Comparison of ENCODE assay signal across 14 cellular contexts in genomic region chr6:114253431-114253830, GRCh38.
DNase-seq lines count a peak whose midpoint lies in the region; ATAC-seq and TF ChIP-seq lines count a peak whose summit lies in the region.
"Had no signal": no experiment of that assay in that cellular context is flagged by ENCODE, and none has a peak within 500 bp of the region (broad histone marks: within the 10 kb centered on the region; RNA-seq: fewer than 3 reads in every experiment).

No MANE protein-coding gene starts in this region.

- H3K9me2 ChIP-seq in SK-N-SH: no peaks in the 10 kb centered on the region
- no peaks in the 10 kb centered on the region for H3K9me2 ChIP-seq in GM23248 (ENCODE audit: insufficient read depth)

- no peak overlapping the region for H3K4me2 ChIP-seq in SK-N-SH
- H3K4me2 ChIP-seq in GM23248 (ENCODE audit: unreplicated experiment): no peak overlapping the region

- 20% methylated on average over 3 of the region's 3 CpGs for WGBS in SK-N-SH (ENCODE audit: low lambda C conversion rate)
- WGBS in GM23248 (ENCODE audit: low coverage in 1 of 2, low lambda C conversion rate in 2 of 2, missing lambda C conversion rate in 2 of 2), 2 experiments: 16 to 18% methylated on average over 3 of the region's 3 CpGs

- ATAC-seq in central memory CD8-positive, alpha-beta T cell (replicated peaks; ENCODE audit: extremely low read depth, poor library complexity, severe bottlenecking): no peak

- no peak for TF ChIP-seq RAD21 in SK-N-SH (IDR thresholded peaks at IDR 0.05; ENCODE audit: low read length)

- no peaks in the 10 kb centered on the region for H3K9me3 ChIP-seq in SK-N-SH
- H3K9me3 ChIP-seq in GM23248 (ENCODE audit: low read depth): no peaks in the 10 kb centered on the region

- H3K27ac Mint-ChIP-seq in central memory CD8-positive, alpha-beta T cell (ENCODE audit: low read depth): peak overlapping the region; percentile 5
- H3K27ac Mint-ChIP-seq in glutamatergic neuron (ENCODE audit: unreplicated experiment): peak overlapping the region; percentile 6
- H3K27ac Mint-ChIP-seq: B cell; CD4-positive, alpha-beta T cell had no signal

- H3K79me2 ChIP-seq in SK-N-SH (ENCODE audit: insufficient read depth) (no peaks in the 10 kb centered on the region), GM23248 (ENCODE audit: insufficient read depth) (no peaks in the 10 kb centered on the region)

- TF ChIP-seq CTCF in glutamatergic neuron (IDR thresholded peaks at IDR 0.05; ENCODE audit: partially characterized antibody, unreplicated experiment) (no peak), SK-N-SH (IDR thresholded peaks at IDR 0.05) (no peak)

- H3F3A ChIP-seq in SK-N-SH (replicated peaks; ENCODE audit: insufficient read depth): no peaks in the 10 kb centered on the region
- no peaks in the 10 kb centered on the region for H3F3A ChIP-seq in GM23248 (ENCODE audit: insufficient read depth)

- H3K4me1 ChIP-seq in SK-N-SH (ENCODE audit: control insufficient read depth in 1 of 2, insufficient read depth in 2 of 2, low read depth in 1 of 2, low read length in 1 of 2) (no peaks in the 10 kb centered on the region), GM23248 (ENCODE audit: insufficient read depth) (no peaks in the 10 kb centered on the region)

- POLR2A ChIA-PET in SK-N-SH (lab: Yijun Ruan, JAX): no interaction called here

- TF ChIP-seq EP300 in SK-N-SH (IDR thresholded peaks at IDR 0.05; ENCODE audit: borderline replicate concordance in 1 of 2, low read depth in 1 of 2, low read length in 1 of 2): no peak

- H3K36me3 Mint-ChIP-seq in central memory CD8-positive, alpha-beta T cell (ENCODE audit: insufficient read depth): no peaks in the 10 kb centered on the region
- H3K36me3 Mint-ChIP-seq in glutamatergic neuron (ENCODE audit: unreplicated experiment): peaks cover 10% of the 10 kb centered on the region

- H3K9me3 Mint-ChIP-seq in central memory CD8-positive, alpha-beta T cell: peaks cover 10% of the 10 kb centered on the region
- H3K9me3 Mint-ChIP-seq in glutamatergic neuron (ENCODE audit: unreplicated experiment): no peaks in the 10 kb centered on the region

- H3K4me1 Mint-ChIP-seq in central memory CD8-positive, alpha-beta T cell: no peaks in the 10 kb centered on the region
- peaks cover 14% of the 10 kb centered on the region for H3K4me1 Mint-ChIP-seq in glutamatergic neuron (ENCODE audit: low read depth, unreplicated experiment)
- H3K4me1 Mint-ChIP-seq: B cell had no signal

- no peak overlapping the region for H3K27ac ChIP-seq in SK-N-SH (ENCODE audit: low read depth in 2 of 2, low read length in 1 of 2)
- H3K27ac ChIP-seq in GM23248: no peak overlapping the region

- in situ Hi-C loops in GM23248 (cut with MboI): no loop called here

- H3K9ac ChIP-seq in SK-N-SH (no peak overlapping the region), GM23248 (no peak overlapping the region)

- H3K27me3 ChIP-seq in SK-N-SH (ENCODE audit: insufficient read depth): no peaks in the 10 kb centered on the region
- no peaks in the 10 kb centered on the region for H3K27me3 ChIP-seq in GM23248 (replicated peaks; ENCODE audit: insufficient read depth)

- H4K20me1 ChIP-seq in SK-N-SH (ENCODE audit: insufficient read depth) (no peaks in the 10 kb centered on the region), GM23248 (ENCODE audit: insufficient read depth) (no peaks in the 10 kb centered on the region)

- H3K4me3 ChIP-seq in SK-N-SH (ENCODE audit: low read depth in 2 of 2, low read length in 1 of 2) (no peak overlapping the region), GM23248 (no peak overlapping the region)

- H3K4me3 Mint-ChIP-seq in central memory CD8-positive, alpha-beta T cell: no peak overlapping the region
- H3K4me3 Mint-ChIP-seq in glutamatergic neuron (ENCODE audit: unreplicated experiment): no peak overlapping the region
- H3K4me3 Mint-ChIP-seq: B cell; CD4-positive, alpha-beta T cell; H9 had no signal

- H2AFZ ChIP-seq in SK-N-SH (ENCODE audit: low read depth) (no peak overlapping the region), GM23248 (no peak overlapping the region)

- DNase-seq in NCI-H1105 (lab: John Stamatoyannopoulos, UW): peak; percentile 44
- peak; percentile 78 for DNase-seq in NCI-H2171 (lab: John Stamatoyannopoulos, UW)
- DNase-seq in central memory CD8-positive, alpha-beta T cell (ENCODE audit: low spot score in 2 of 2): no peak
- DNase-seq in glutamatergic neuron: no peak
- no peak for DNase-seq in SK-N-SH
- no peak for DNase-seq in GM23248
- no peak for DNase-seq in NCI-H1436 (lab: John Stamatoyannopoulos, UW)
- DNase-seq: C1 segment of cervical spinal cord; Calu3; CD4-positive, alpha-beta T cell; DMS 273 treated with DMSO at 0.1 percent for 48 hours; GOT3; H9 had no signal

- H3K36me3 ChIP-seq in SK-N-SH (replicated peaks in 1 of 2; ENCODE audit: control insufficient read depth in 1 of 2, insufficient read depth in 2 of 2, low read length in 1 of 2) (no peaks in the 10 kb centered on the region), GM23248 (ENCODE audit: low read depth) (no peaks in the 10 kb centered on the region)

- no peaks in the 10 kb centered on the region for H3K27me3 Mint-ChIP-seq in central memory CD8-positive, alpha-beta T cell
- peaks cover 3% of the 10 kb centered on the region for H3K27me3 Mint-ChIP-seq in glutamatergic neuron (ENCODE audit: unreplicated experiment)
- H3K27me3 Mint-ChIP-seq: B cell; CD4-positive, alpha-beta T cell had no signal

- CTCF ChIA-PET in SK-N-SH (lab: Yijun Ruan, JAX): no interaction called here

TF ChIP-seq in SK-N-SH, 30 proteins besides CTCF, POLR2A, EP300 and RAD21:
- TF ChIP-seq GABPA (IDR thresholded peaks at IDR 0.05; ENCODE audit: low read depth) (no peak), POLR2AphosphoS5 (IDR thresholded peaks at IDR 0.05; ENCODE audit: low read depth, low read length) (no peak), MXI1 (IDR thresholded peaks at IDR 0.05; ENCODE audit: low read depth, low read length) (no peak), FOSL2 (IDR thresholded peaks at IDR 0.05; ENCODE audit: borderline replicate concordance, low read depth) (no peak), SIN3A (IDR thresholded peaks at IDR 0.05; ENCODE audit: borderline replicate concordance, low read depth, low read length) (no peak), FOXJ3 (CRISPR knock-in tag; IDR thresholded peaks at IDR 0.05) (no peak), TAF1 (IDR thresholded peaks at IDR 0.05; ENCODE audit: borderline replicate concordance, low read depth, low read length) (no peak), NFIC (IDR thresholded peaks at IDR 0.05; ENCODE audit: borderline replicate concordance) (no peak), RXRA (IDR thresholded peaks at IDR 0.05; ENCODE audit: borderline replicate concordance, low read depth) (no peak), MAX (IDR thresholded peaks at IDR 0.05; ENCODE audit: low read depth) (no peak)

Comparison
In these comparisons a context has a peak if more than half of its experiments do, and no peak if none do; other contexts are left out.
1. DNase-seq: peak in NCI-H1105 (single experiment) and NCI-H2171 (single experiment); none in central memory CD8-positive, alpha-beta T cell (0 of 2), glutamatergic neuron (single experiment), SK-N-SH (single experiment), GM23248 (single experiment) and NCI-H1436 (single experiment).